In genomic region chr16:50547340-50547865, GRCh38 we compare ENCODE assay signal across 9 cellular contexts. TPM values are rescaled to one million over a fixed set of nuclear protein-coding genes. Genes with fewer than 3 reads are reported as not detected.
A peak's percentile ranks its signal among the peaks of the same experiment; 100 is the strongest.
DNase-seq lines count a peak whose midpoint lies in the region; ATAC-seq and TF ChIP-seq lines count a peak whose summit lies in the region.
"Had no signal": no experiment of that assay in that cellular context is flagged by ENCODE, and none has a peak within 500 bp of the region (broad histone marks: within the 10 kb centered on the region; RNA-seq: fewer than 3 reads in every experiment).

No MANE protein-coding gene starts in this region.

- H3K27me3 ChIP-seq in MG63 = peaks cover 11% of the 10 kb centered on the region
- H3K27me3 ChIP-seq in lower lobe of right lung (ENCODE audit: low read depth) = peaks cover 15% of the 10 kb centered on the region

- H3K4me3 ChIP-seq in MG63 (peak overlapping the region; percentile 38), lower lobe of right lung (peak overlapping the region; percentile 72)

- intact Hi-C loops in lower lobe of right lung (cut with DNase I) = no loop called here

- H3K36me3 ChIP-seq in MG63 = no peaks in the 10 kb centered on the region
- H3K36me3 ChIP-seq in lower lobe of right lung = no peaks in the 10 kb centered on the region
- H3K36me3 ChIP-seq: neutrophil had no signal

- H3K9me3 ChIP-seq in MG63 (no peaks in the 10 kb centered on the region), lower lobe of right lung (no peaks in the 10 kb centered on the region)
- H3K9me3 ChIP-seq: neutrophil had no signal

- no peaks in the 10 kb centered on the region for H3K4me1 ChIP-seq in lower lobe of right lung

- TF ChIP-seq CTCF in lower lobe of right lung (IDR thresholded peaks at IDR 0.05) = peak; percentile 27

- ATAC-seq in lower lobe of right lung = peak; percentile 62 to 69

- peak; percentile 41 for DNase-seq in NCI-H510A treated with DMSO at 0.1 percent for 48 hours (lab: John Stamatoyannopoulos, UW)
- no peak for DNase-seq in NCI-H510A (lab: John Stamatoyannopoulos, UW)
- no peak for DNase-seq in MG63
- peak; percentile 56 for DNase-seq in activated CD4-positive, CD25-positive, alpha-beta regulatory T cell treated with anti-CD3 and anti-CD28 coated beads, Interleukin-2, amount 50 U/mL, for 16 hours (ENCODE audit: low read depth, low spot score)
- peak; percentile 90 for DNase-seq in central memory CD4-positive, alpha-beta T cell
- DNase-seq in lower lobe of right lung = peak; percentile 57
- peak; percentile 62 for DNase-seq in stimulated activated CD8-positive, alpha-beta memory T cell treated with anti-CD3 and anti-CD28 coated beads, Interleukin-15, amount 100 ng/mL, for 1 hour (ENCODE audit: low read depth)
- DNase-seq in NCI-H2196 (lab: John Stamatoyannopoulos, UW; ENCODE audit: unreplicated experiment) = no peak

- H3K27ac ChIP-seq in lower lobe of right lung = no peak overlapping the region
- H3K27ac ChIP-seq: neutrophil had no signal

RNA-seq across cellular contexts. Expression of gene NKD1, which starts 0.8 kb away (rescaled TPM):
- 0.07 and 0.12 TPM in 2 replicates for total RNA-seq in MG63 (2014; rRNA removed; shearing (Covaris generic); ENCODE audit: low replicate concordance)
- total RNA-seq in lower lobe of right lung = 30.7 TPM

Comparison
In these comparisons a context has a peak if more than half of its experiments do, and no peak if none do; other contexts are left out.
1. DNase-seq: peak in NCI-H510A treated with DMSO at 0.1 percent for 48 hours (single experiment), activated CD4-positive, CD25-positive, alpha-beta regulatory T cell treated with anti-CD3 and anti-CD28 coated beads, Interleukin-2, amount 50 U/mL, for 16 hours (single experiment), central memory CD4-positive, alpha-beta T cell (single experiment), lower lobe of right lung (single experiment) and stimulated activated CD8-positive, alpha-beta memory T cell treated with anti-CD3 and anti-CD28 coated beads, Interleukin-15, amount 100 ng/mL, for 1 hour (single experiment); none in NCI-H510A (single experiment), MG63 (single experiment) and NCI-H2196 (single experiment).
2. RNA of gene NKD1, which starts 0.8 kb away (total RNA-seq): 30.7 TPM in lower lobe of right lung (single experiment); 0.07 to 0.12 TPM in MG63; every median in the first group is over 10 times any median in the second.